8 cellular contexts compared by ENCODE assay signal in the genomic region with DNA sequence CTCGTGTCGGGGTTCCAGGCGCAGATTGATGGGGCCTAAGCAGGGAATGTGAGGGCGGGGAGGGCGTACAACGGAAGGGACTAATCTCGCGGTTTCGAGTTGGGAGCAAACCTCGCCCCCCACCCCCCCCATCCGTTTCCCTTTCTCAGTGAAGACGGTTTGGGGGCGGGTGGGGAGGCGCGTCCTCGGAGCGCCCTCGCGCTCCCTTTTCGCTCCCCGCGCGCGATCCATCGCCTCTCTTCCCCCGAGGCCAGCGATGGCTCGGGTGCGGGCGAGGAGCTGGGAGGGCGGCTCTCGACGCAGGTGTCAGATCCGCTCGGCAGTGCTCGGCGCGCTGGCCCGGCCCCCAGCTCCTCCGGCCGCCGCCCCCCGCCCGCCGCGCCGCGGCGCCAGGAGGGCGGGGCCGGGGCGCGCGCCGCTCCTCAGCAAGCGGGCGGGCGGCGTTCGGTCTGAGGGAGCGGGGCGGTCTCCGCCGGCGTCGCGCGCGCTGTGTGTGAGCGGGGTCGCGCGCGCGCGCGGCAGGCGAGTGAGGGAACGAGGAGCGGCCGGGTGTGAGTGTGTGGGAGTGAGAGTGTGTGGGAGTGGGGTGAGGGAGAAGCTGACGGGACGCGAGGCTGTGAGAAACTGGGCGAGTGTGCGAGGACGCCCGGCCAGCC. TPM values are rescaled to one million over a fixed set of nuclear protein-coding genes. Genes with fewer than 3 reads are reported as not detected.
DNase-seq lines count a peak whose midpoint lies in the region; ATAC-seq and TF ChIP-seq lines count a peak whose summit lies in the region.

A gene with protein sequence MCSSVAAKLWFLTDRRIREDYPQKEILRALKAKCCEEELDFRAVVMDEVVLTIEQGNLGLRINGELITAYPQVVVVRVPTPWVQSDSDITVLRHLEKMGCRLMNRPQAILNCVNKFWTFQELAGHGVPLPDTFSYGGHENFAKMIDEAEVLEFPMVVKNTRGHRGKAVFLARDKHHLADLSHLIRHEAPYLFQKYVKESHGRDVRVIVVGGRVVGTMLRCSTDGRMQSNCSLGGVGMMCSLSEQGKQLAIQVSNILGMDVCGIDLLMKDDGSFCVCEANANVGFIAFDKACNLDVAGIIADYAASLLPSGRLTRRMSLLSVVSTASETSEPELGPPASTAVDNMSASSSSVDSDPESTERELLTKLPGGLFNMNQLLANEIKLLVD (plus strand): TSS at position 516 of the 656 bp plus-strand sequence. CDS start 15,876 bp downstream, outside the sequence.

- no peaks in the 10 kb centered on the region for H3K27me3 Mint-ChIP-seq in Calu3 (ENCODE audit: unreplicated experiment)
- peaks cover 3% of the 10 kb centered on the region for H3K27me3 Mint-ChIP-seq in neural progenitor cell (ENCODE audit: insufficient read depth, low read depth)
- no peaks in the 10 kb centered on the region for H3K27me3 Mint-ChIP-seq in stimulated activated naive CD8-positive, alpha-beta T cell treated with anti-CD3 and anti-CD28 coated beads, Interleukin-15, amount 100 ng/mL, for 72 hours

- CTCF ChIA-PET in Calu3 (lab: Charles Lee), result interaction anchor here (0.7 kb wide), 1 partner anchor 10 kb away, joined by 3 read pairs; no protein-coding TSS in a partner anchor

- no TSS peak for BruUV-seq in Calu3 (replicated peaks; lab: Mats Ljungman, UMichigan)

- peaks cover 46% of the 10 kb centered on the region for H3K79me2 ChIP-seq in neural progenitor cell (ENCODE audit: low read depth)

- H3K4me1 ChIP-seq in neural progenitor cell, result peaks cover 19% of the 10 kb centered on the region

- peak; percentile 74 for ATAC-seq in GM21515 (IDR thresholded peaks at IDR 0.05; ENCODE audit: unreplicated experiment)
- peak; percentile 89 for ATAC-seq in stimulated activated naive CD8-positive, alpha-beta T cell treated with anti-CD3 and anti-CD28 coated beads, Interleukin-15, amount 100 ng/mL, for 72 hours

- H3K9me3 Mint-ChIP-seq in Calu3 (ENCODE audit: low read depth, unreplicated experiment) (no peaks in the 10 kb centered on the region), neural progenitor cell (no peaks in the 10 kb centered on the region)
- no peaks in the 10 kb centered on the region for H3K9me3 Mint-ChIP-seq in stimulated activated naive CD8-positive, alpha-beta T cell treated with anti-CD3 and anti-CD28 coated beads, Interleukin-15, amount 100 ng/mL, for 72 hours

- no peak for TF ChIP-seq CTCF in Calu3 (IDR thresholded peaks at IDR 0.05; ENCODE audit: unreplicated experiment)
- no peak for TF ChIP-seq CTCF in neural progenitor cell (IDR thresholded peaks at IDR 0.05)

- H3K27ac ChIP-seq in neural progenitor cell, result peak within 1 kb of the TSS; percentile 96

- H3F3A ChIP-seq in neural progenitor cell (ENCODE audit: low read depth), result peaks cover 46% of the 10 kb centered on the region

- intact Hi-C loops in Calu3 (cut with micrococcal nuclease; ENCODE audit: unreplicated experiment), result no loop called here

- DNase-seq in Calu3 (peak; percentile 77), RPMI8226 (peak; percentile 60), foreskin melanocyte (peak; percentile 71), neural progenitor cell (ENCODE audit: low spot score) (peak; percentile 95)
- peak; percentile 62 for DNase-seq in activated gamma-delta T cell treated with anti-CD3 and anti-CD28 coated beads, Interleukin-2, amount 50 U/mL, for 16 hours (ENCODE audit: low read depth)
- peak; percentile 67 to 69 for DNase-seq in stimulated activated naive CD8-positive, alpha-beta T cell treated with anti-CD3 and anti-CD28 coated beads, Interleukin-15, amount 100 ng/mL, for 72 hours

- H3K27ac Mint-ChIP-seq in Calu3 (ENCODE audit: unreplicated experiment) (peak within 1 kb of the TSS; percentile 85), neural progenitor cell (peak within 1 kb of the TSS; percentile 24)
- peak within 1 kb of the TSS; percentile 84 to 97 for H3K27ac Mint-ChIP-seq in stimulated activated naive CD8-positive, alpha-beta T cell treated with anti-CD3 and anti-CD28 coated beads, Interleukin-15, amount 100 ng/mL, for 72 hours

- peak within 1 kb of the TSS; percentile 88 for H3K4me2 ChIP-seq in neural progenitor cell

- H3K4me1 Mint-ChIP-seq in Calu3 (ENCODE audit: low read depth, unreplicated experiment) (peaks cover 26% of the 10 kb centered on the region), neural progenitor cell (peaks cover 42% of the 10 kb centered on the region)
- H3K4me1 Mint-ChIP-seq in stimulated activated naive CD8-positive, alpha-beta T cell treated with anti-CD3 and anti-CD28 coated beads, Interleukin-15, amount 100 ng/mL, for 72 hours, result peaks cover 31% of the 10 kb centered on the region

- peak within 1 kb of the TSS; percentile 82 for H2AFZ ChIP-seq in neural progenitor cell (replicated peaks)

- H3K36me3 Mint-ChIP-seq in Calu3 (ENCODE audit: insufficient read depth, unreplicated experiment), result peaks cover 28% of the 10 kb centered on the region
- peaks cover 9% of the 10 kb centered on the region for H3K36me3 Mint-ChIP-seq in neural progenitor cell

- TF ChIP-seq RAD21 in Ishikawa (IDR thresholded peaks at IDR 0.05; ENCODE audit: low read depth), result no peak

- TF ChIP-seq EP300 in Ishikawa (IDR thresholded peaks at IDR 0.05; ENCODE audit: borderline replicate concordance), result peak; percentile 15; the same call in 1 of the 2 replicates

- H3K9ac ChIP-seq in neural progenitor cell, result peak within 1 kb of the TSS; percentile 87

- H3K4me3 Mint-ChIP-seq in Calu3 (ENCODE audit: low read depth, unreplicated experiment), result peak within 1 kb of the TSS; percentile 97
- peak within 1 kb of the TSS; percentile 92 for H3K4me3 Mint-ChIP-seq in neural progenitor cell
- H3K4me3 Mint-ChIP-seq in stimulated activated naive CD8-positive, alpha-beta T cell treated with anti-CD3 and anti-CD28 coated beads, Interleukin-15, amount 100 ng/mL, for 72 hours, result peak within 1 kb of the TSS; percentile 87 to 94

- H3K27me3 ChIP-seq in neural progenitor cell, result no peaks in the 10 kb centered on the region

- no peaks in the 10 kb centered on the region for H3K9me3 ChIP-seq in neural progenitor cell (ENCODE audit: low read depth)

- no peaks in the 10 kb centered on the region for H3K36me3 ChIP-seq in neural progenitor cell

- peaks cover 41% of the 10 kb centered on the region for H4K20me1 ChIP-seq in neural progenitor cell (ENCODE audit: low read depth)

- H3K4me3 ChIP-seq in neural progenitor cell, result peak within 1 kb of the TSS; percentile 99

TF ChIP-seq in Ishikawa, 13 proteins besides CTCF, POLR2A, EP300 and RAD21:
- no peak for TF ChIP-seq YY1 (IDR thresholded peaks at IDR 0.05; ENCODE audit: low read depth)
- TF ChIP-seq TCF12 (IDR thresholded peaks at IDR 0.05; ENCODE audit: low read depth), result no peak
- TF ChIP-seq, protein P1, sequence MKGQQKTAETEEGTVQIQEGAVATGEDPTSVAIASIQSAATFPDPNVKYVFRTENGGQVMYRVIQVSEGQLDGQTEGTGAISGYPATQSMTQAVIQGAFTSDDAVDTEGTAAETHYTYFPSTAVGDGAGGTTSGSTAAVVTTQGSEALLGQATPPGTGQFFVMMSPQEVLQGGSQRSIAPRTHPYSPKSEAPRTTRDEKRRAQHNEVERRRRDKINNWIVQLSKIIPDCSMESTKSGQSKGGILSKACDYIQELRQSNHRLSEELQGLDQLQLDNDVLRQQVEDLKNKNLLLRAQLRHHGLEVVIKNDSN (IDR thresholded peaks at IDR 0.05), result no peak
- TF ChIP-seq FOXM1 (IDR thresholded peaks at IDR 0.05; ENCODE audit: borderline replicate concordance, low read depth), result no peak
- TF ChIP-seq EGR1 (IDR thresholded peaks at IDR 0.05), result peak; percentile 80
- TF ChIP-seq CREB1 (IDR thresholded peaks at IDR 0.05; ENCODE audit: low read depth), result no peak
- no peak for TF ChIP-seq CEBPB (IDR thresholded peaks at IDR 0.05)
- TF ChIP-seq TEAD4 (IDR thresholded peaks at IDR 0.05), result 0 out of 2 replicates have a peak, but pooled peaks have one; percentile 9
- TF ChIP-seq, protein P2, sequence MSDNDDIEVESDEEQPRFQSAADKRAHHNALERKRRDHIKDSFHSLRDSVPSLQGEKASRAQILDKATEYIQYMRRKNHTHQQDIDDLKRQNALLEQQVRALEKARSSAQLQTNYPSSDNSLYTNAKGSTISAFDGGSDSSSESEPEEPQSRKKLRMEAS (IDR thresholded peaks at IDR 0.05), result peak; percentile 31; the same call in 1 of the 2 replicates
- TF ChIP-seq, protein P3, sequence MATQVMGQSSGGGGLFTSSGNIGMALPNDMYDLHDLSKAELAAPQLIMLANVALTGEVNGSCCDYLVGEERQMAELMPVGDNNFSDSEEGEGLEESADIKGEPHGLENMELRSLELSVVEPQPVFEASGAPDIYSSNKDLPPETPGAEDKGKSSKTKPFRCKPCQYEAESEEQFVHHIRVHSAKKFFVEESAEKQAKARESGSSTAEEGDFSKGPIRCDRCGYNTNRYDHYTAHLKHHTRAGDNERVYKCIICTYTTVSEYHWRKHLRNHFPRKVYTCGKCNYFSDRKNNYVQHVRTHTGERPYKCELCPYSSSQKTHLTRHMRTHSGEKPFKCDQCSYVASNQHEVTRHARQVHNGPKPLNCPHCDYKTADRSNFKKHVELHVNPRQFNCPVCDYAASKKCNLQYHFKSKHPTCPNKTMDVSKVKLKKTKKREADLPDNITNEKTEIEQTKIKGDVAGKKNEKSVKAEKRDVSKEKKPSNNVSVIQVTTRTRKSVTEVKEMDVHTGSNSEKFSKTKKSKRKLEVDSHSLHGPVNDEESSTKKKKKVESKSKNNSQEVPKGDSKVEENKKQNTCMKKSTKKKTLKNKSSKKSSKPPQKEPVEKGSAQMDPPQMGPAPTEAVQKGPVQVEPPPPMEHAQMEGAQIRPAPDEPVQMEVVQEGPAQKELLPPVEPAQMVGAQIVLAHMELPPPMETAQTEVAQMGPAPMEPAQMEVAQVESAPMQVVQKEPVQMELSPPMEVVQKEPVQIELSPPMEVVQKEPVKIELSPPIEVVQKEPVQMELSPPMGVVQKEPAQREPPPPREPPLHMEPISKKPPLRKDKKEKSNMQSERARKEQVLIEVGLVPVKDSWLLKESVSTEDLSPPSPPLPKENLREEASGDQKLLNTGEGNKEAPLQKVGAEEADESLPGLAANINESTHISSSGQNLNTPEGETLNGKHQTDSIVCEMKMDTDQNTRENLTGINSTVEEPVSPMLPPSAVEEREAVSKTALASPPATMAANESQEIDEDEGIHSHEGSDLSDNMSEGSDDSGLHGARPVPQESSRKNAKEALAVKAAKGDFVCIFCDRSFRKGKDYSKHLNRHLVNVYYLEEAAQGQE (IDR thresholded peaks at IDR 0.05; ENCODE audit: low read depth), result no peak
- no peak; the same call in 1 of the 2 replicates for TF ChIP-seq NFIC (IDR thresholded peaks at IDR 0.05)
- peak; percentile 58 for TF ChIP-seq TAF1 (IDR thresholded peaks at IDR 0.05; ENCODE audit: low read depth)
- TF ChIP-seq ZBTB7A (IDR thresholded peaks at IDR 0.05; ENCODE audit: low read depth), result peak; percentile 57

RNA-seq across cellular contexts. Expression of the gene that starts here (rescaled TPM):
- total RNA-seq in Calu3 (2022) (29.3 and 36.3 TPM in 2 replicates), neural progenitor cell (ENCODE audit: low replicate concordance) (113 and 131 TPM in 2 replicates)

Comparison
In these comparisons a context has a peak if more than half of its experiments do, and no peak if none do; other contexts are left out.
1. Peak in every context shown above with its lines: DNase-seq, ATAC-seq, H3K4me3 ChIP-seq and H3K27ac ChIP-seq.
2. H3K27ac Mint-ChIP-seq: peak in every context shown above with its lines; median percentile 90 in stimulated activated naive CD8-positive, alpha-beta T cell treated with anti-CD3 and anti-CD28 coated beads, Interleukin-15, amount 100 ng/mL, for 72 hours; 85 in Calu3; 24 in neural progenitor cell.